16 cellular contexts compared by ENCODE assay signal in genomic region chr6:166901626-166902025, GRCh38.
"Had no signal": no experiment of that assay in that cellular context is flagged by ENCODE, and none has a peak within 500 bp of the region (broad histone marks: within the 10 kb centered on the region; RNA-seq: fewer than 3 reads in every experiment).

No MANE protein-coding gene starts in this region.

- H3K4me3 ChIP-seq: colonic mucosa, heart left ventricle, ovary, right atrium auricular region, stomach had no signal

- H3K4me1 ChIP-seq: colonic mucosa had no signal

- ATAC-seq: heart left ventricle; naive thymus-derived CD4-positive, alpha-beta T cell had no signal

- H3K4me3 Mint-ChIP-seq: naive thymus-derived CD4-positive, alpha-beta T cell had no signal

- H3K9me3 ChIP-seq: colonic mucosa, heart left ventricle, ovary, right atrium auricular region, stomach had no signal

- FAIRE-seq: endothelial cell of umbilical vein, small intestine had no signal

- H3K27me3 ChIP-seq: colonic mucosa, ovary, right atrium auricular region, stomach had no signal

- H3K27ac ChIP-seq: colonic mucosa, heart left ventricle, ovary, right atrium auricular region, stomach had no signal

- H3K27me3 Mint-ChIP-seq: naive thymus-derived CD4-positive, alpha-beta T cell had no signal

- DNase-seq: colonic mucosa; dermis blood vessel endothelial cell; erythroblast; foreskin melanocyte; heart left ventricle; hippocampal formation; naive thymus-derived CD4-positive, alpha-beta T cell; nucleus accumbens; ovary; small intestine; stimulated activated CD4-positive, alpha-beta T cell treated with anti-CD3 and anti-CD28 coated beads, Interleukin-12 subunit alpha, Interleukin-12 subunit beta, amount 100 ng/mL, for 4 hours; stimulated activated naive CD4-positive, alpha-beta T cell; stomach; substantia nigra had no signal

- H3K36me3 ChIP-seq: colonic mucosa, heart left ventricle, ovary, right atrium auricular region, stomach had no signal
